Comparison of ENCODE assay signal across 12 cellular contexts in the genomic region with DNA sequence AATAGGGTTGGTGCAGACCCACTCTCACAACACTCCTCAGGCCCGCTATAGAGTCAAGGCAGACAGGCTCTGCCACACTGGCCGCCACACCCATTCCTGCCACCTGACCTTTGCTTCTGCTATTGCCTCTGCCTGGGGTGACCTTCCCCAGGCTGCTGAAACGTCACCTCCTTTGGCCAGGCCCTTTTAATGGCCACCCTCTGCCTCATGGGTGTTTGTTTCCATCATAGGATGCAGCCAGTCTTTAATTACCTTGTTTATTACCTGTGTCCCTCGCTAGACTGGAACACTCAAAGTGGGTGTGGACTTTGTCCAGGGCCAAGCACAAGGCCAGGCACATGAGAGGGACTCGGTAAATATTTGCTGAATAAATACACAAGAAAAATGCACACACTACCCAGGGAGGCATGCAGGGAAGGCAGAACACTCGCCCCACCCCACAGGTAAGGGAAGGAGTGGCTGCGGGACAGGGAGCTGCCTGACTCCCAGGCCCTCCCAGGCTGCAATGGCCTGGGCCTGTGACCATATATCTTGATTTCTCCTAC. TPM values are rescaled to one million over a fixed set of nuclear protein-coding genes. Genes with fewer than 3 reads are reported as not detected.
DNase-seq lines count a peak whose midpoint lies in the region; ATAC-seq, FAIRE-seq and TF ChIP-seq lines count a peak whose summit lies in the region.
"Had no signal": no experiment of that assay in that cellular context is flagged by ENCODE, and none has a peak within 500 bp of the region (broad histone marks: within the 10 kb centered on the region; RNA-seq: fewer than 3 reads in every experiment).

No MANE protein-coding gene starts in this region.

- H3K4me3 ChIP-seq in mucosa of descending colon (no peak overlapping the region), upper lobe of right lung (no peak overlapping the region)

- H3K36me3 Mint-ChIP-seq in activated naive CD4-positive, alpha-beta T cell treated with anti-CD3 and anti-CD28 coated beads, Interleukin-2, amount 50 U/mL, for 24 hours: peaks cover 6% of the 10 kb centered on the region
- peaks cover 62% of the 10 kb centered on the region for H3K36me3 Mint-ChIP-seq in activated T-helper 2 cell treated with anti-CD3 and anti-CD28 coated beads, Interferon-gamma antibody, Interleukin-2, Interleukin-4, amounts not matched to agents 10 μg/mL and 5 μg/mL and 100 μg/mL, durations not matched to agents 14 hours and 24 hours and 36 hours (ENCODE audit: low read depth)
- H3K36me3 Mint-ChIP-seq: IgD-negative memory B cell had no signal

- H3K9me3 Mint-ChIP-seq in activated naive CD4-positive, alpha-beta T cell treated with anti-CD3 and anti-CD28 coated beads, Interleukin-2, amount 50 U/mL, for 24 hours: no peaks in the 10 kb centered on the region
- H3K9me3 Mint-ChIP-seq in activated T-helper 2 cell treated with anti-CD3 and anti-CD28 coated beads, Interferon-gamma antibody, Interleukin-2, Interleukin-4, amounts not matched to agents 10 μg/mL and 5 μg/mL and 100 μg/mL, durations not matched to agents 14 hours and 24 hours and 36 hours: no peaks in the 10 kb centered on the region
- H3K9me3 Mint-ChIP-seq: IgD-negative memory B cell had no signal

- peaks cover 65% of the 10 kb centered on the region for H3K4me1 Mint-ChIP-seq in activated naive CD4-positive, alpha-beta T cell treated with anti-CD3 and anti-CD28 coated beads, Interleukin-2, amount 50 U/mL, for 24 hours
- H3K4me1 Mint-ChIP-seq in activated T-helper 2 cell treated with anti-CD3 and anti-CD28 coated beads, Interferon-gamma antibody, Interleukin-2, Interleukin-4, amounts not matched to agents 10 μg/mL and 5 μg/mL and 100 μg/mL, durations not matched to agents 14 hours and 24 hours and 36 hours (ENCODE audit: low read depth): peaks cover 56% of the 10 kb centered on the region

- H3K9me3 ChIP-seq in mucosa of descending colon (no peaks in the 10 kb centered on the region), upper lobe of right lung (no peaks in the 10 kb centered on the region)

- peak overlapping the region; percentile 85 for H3K27ac Mint-ChIP-seq in activated naive CD4-positive, alpha-beta T cell treated with anti-CD3 and anti-CD28 coated beads, Interleukin-2, amount 50 U/mL, for 24 hours
- peak overlapping the region; percentile 80 for H3K27ac Mint-ChIP-seq in activated T-helper 2 cell treated with anti-CD3 and anti-CD28 coated beads, Interferon-gamma antibody, Interleukin-2, Interleukin-4, amounts not matched to agents 10 μg/mL and 5 μg/mL and 100 μg/mL, durations not matched to agents 14 hours and 24 hours and 36 hours

- no peaks in the 10 kb centered on the region for H3K27me3 Mint-ChIP-seq in activated naive CD4-positive, alpha-beta T cell treated with anti-CD3 and anti-CD28 coated beads, Interleukin-2, amount 50 U/mL, for 24 hours
- H3K27me3 Mint-ChIP-seq in activated T-helper 2 cell treated with anti-CD3 and anti-CD28 coated beads, Interferon-gamma antibody, Interleukin-2, Interleukin-4, amounts not matched to agents 10 μg/mL and 5 μg/mL and 100 μg/mL, durations not matched to agents 14 hours and 24 hours and 36 hours (ENCODE audit: low read depth): no peaks in the 10 kb centered on the region
- H3K27me3 Mint-ChIP-seq: IgD-negative memory B cell had no signal

- intact Hi-C loops in activated T-helper 2 cell treated with anti-CD3 and anti-CD28 coated beads, Interferon-gamma antibody, Interleukin-2, Interleukin-4, amounts not matched to agents 10 μg/mL and 5 μg/mL and 100 μg/mL, durations not matched to agents 14 hours and 24 hours and 36 hours (cut with micrococcal nuclease): loop anchor here (5.0 kb wide), 1 partner anchor 127 kb away; a partner anchor contains a TSS
- intact Hi-C loops in mucosa of descending colon (cut with DNase I, micrococcal nuclease) (loop anchor here (5.0 kb wide), 2 partner anchors 37 to 42 kb away; a partner anchor contains a TSS), upper lobe of right lung (cut with DNase I) (loop anchor here (5.0 kb wide), 1 partner anchor 37 kb away; a partner anchor contains a TSS)

- H3K4me3 Mint-ChIP-seq in activated naive CD4-positive, alpha-beta T cell treated with anti-CD3 and anti-CD28 coated beads, Interleukin-2, amount 50 U/mL, for 24 hours: peak overlapping the region; percentile 60
- peak overlapping the region; percentile 53 for H3K4me3 Mint-ChIP-seq in activated T-helper 2 cell treated with anti-CD3 and anti-CD28 coated beads, Interferon-gamma antibody, Interleukin-2, Interleukin-4, amounts not matched to agents 10 μg/mL and 5 μg/mL and 100 μg/mL, durations not matched to agents 14 hours and 24 hours and 36 hours (ENCODE audit: low read depth)

- peak overlapping the region; percentile 87 for H3K27ac ChIP-seq in upper lobe of right lung

- H3K4me1 ChIP-seq in mucosa of descending colon (ENCODE audit: low read depth) (peaks cover 53% of the 10 kb centered on the region), upper lobe of right lung (peaks cover 58% of the 10 kb centered on the region)

- ATAC-seq in mucosa of descending colon (peak; percentile 61), upper lobe of right lung (peak; percentile 6), GM18517 (IDR thresholded peaks at IDR 0.05; ENCODE audit: unreplicated experiment) (no peak)
- ATAC-seq: Right ventricle myocardium inferior had no signal

- no peak for FAIRE-seq in HTR-8/SVneo (lab: Jason Lieb, UNC)

- no peak for DNase-seq in activated naive CD4-positive, alpha-beta T cell treated with anti-CD3 and anti-CD28 coated beads, Interleukin-2, amount 50 U/mL, for 16 hours
- DNase-seq in activated T-helper 2 cell treated with anti-CD3 and anti-CD28 coated beads, Interferon-gamma antibody, Interleukin-2, Interleukin-4, amounts not matched to agents 10 μg/mL and 5 μg/mL and 100 μg/mL, durations not matched to agents 14 hours and 24 hours and 36 hours (ENCODE audit: low spot score): no peak
- DNase-seq in mucosa of descending colon: peak; percentile 88 to 93 (median 88)
- no peak for DNase-seq in upper lobe of right lung
- no peak for DNase-seq in ureter (ENCODE audit: low spot score)
- DNase-seq in HTR-8/SVneo (ENCODE audit: insufficient read length, low spot score): no peak
- DNase-seq: AML-193; stimulated activated CD8-positive, alpha-beta memory T cell treated with anti-CD3 and anti-CD28 coated beads, Interleukin-4, amount 100 ng/mL, for 48 hours had no signal

- H3K27me3 ChIP-seq in upper lobe of right lung: no peaks in the 10 kb centered on the region

- no peak for TF ChIP-seq CTCF in mucosa of descending colon (IDR thresholded peaks at IDR 0.05)
- no peak for TF ChIP-seq CTCF in upper lobe of right lung (IDR thresholded peaks at IDR 0.05)

- H3K36me3 ChIP-seq in mucosa of descending colon (ENCODE audit: low read depth): no peaks in the 10 kb centered on the region
- peaks cover 7% of the 10 kb centered on the region for H3K36me3 ChIP-seq in upper lobe of right lung

RNA-seq across cellular contexts. Expression of a gene that starts 3.2 kb away (rescaled TPM):
- total RNA-seq in activated T-helper 2 cell treated with anti-CD3 and anti-CD28 coated beads, Interferon-gamma antibody, Interleukin-2, Interleukin-4, amounts not matched to agents 10 μg/mL and 5 μg/mL and 100 μg/mL, durations not matched to agents 14 hours and 24 hours and 36 hours: 198 and 208 TPM in 2 replicates
- total RNA-seq in mucosa of descending colon: 100 to 1,000 TPM in 2 of 3 donors, 10 to 100 TPM in 1; 86.3 to 158 (median 124) TPM
- total RNA-seq in upper lobe of right lung: 76.9 TPM
- 99.8 TPM for total RNA-seq in ureter

RNA-seq across cellular contexts. Expression of a gene that starts 20.7 kb away (rescaled TPM):
- total RNA-seq in activated T-helper 2 cell treated with anti-CD3 and anti-CD28 coated beads, Interferon-gamma antibody, Interleukin-2, Interleukin-4, amounts not matched to agents 10 μg/mL and 5 μg/mL and 100 μg/mL, durations not matched to agents 14 hours and 24 hours and 36 hours: 24.9 and 29.4 TPM in 2 replicates
- 10 to 100 TPM; 77.1 to 97.4 (median 91.5) TPM for total RNA-seq in mucosa of descending colon
- total RNA-seq in upper lobe of right lung: 40.8 TPM
- 48.5 TPM for total RNA-seq in ureter

RNA-seq across cellular contexts. Expression of a gene that starts 38.2 kb away (rescaled TPM):
- total RNA-seq in activated T-helper 2 cell treated with anti-CD3 and anti-CD28 coated beads, Interferon-gamma antibody, Interleukin-2, Interleukin-4, amounts not matched to agents 10 μg/mL and 5 μg/mL and 100 μg/mL, durations not matched to agents 14 hours and 24 hours and 36 hours: 462 and 464 TPM in 2 replicates
- 100 to 1,000 TPM; 267 to 328 (median 295) TPM for total RNA-seq in mucosa of descending colon
- total RNA-seq in upper lobe of right lung: 204 TPM
- 94.9 TPM for total RNA-seq in ureter

RNA-seq across cellular contexts. Expression of a gene that starts 45.4 kb away (rescaled TPM):
- 2.9 and 3.3 TPM in 2 replicates for total RNA-seq in activated T-helper 2 cell treated with anti-CD3 and anti-CD28 coated beads, Interferon-gamma antibody, Interleukin-2, Interleukin-4, amounts not matched to agents 10 μg/mL and 5 μg/mL and 100 μg/mL, durations not matched to agents 14 hours and 24 hours and 36 hours
- total RNA-seq in mucosa of descending colon (10 to 100 TPM in 1 of 3 donors, 1 to 10 TPM in 2; 4.4 to 10.6 (median 8.0) TPM), upper lobe of right lung (4.9 TPM), ureter (5.9 TPM)

Comparison
In these comparisons a context has a peak if more than half of its experiments do, and no peak if none do; other contexts are left out.
1. DNase-seq: peak in mucosa of descending colon (3 of 3); none in activated naive CD4-positive, alpha-beta T cell treated with anti-CD3 and anti-CD28 coated beads, Interleukin-2, amount 50 U/mL, for 16 hours (single experiment), activated T-helper 2 cell treated with anti-CD3 and anti-CD28 coated beads, Interferon-gamma antibody, Interleukin-2, Interleukin-4, amounts not matched to agents 10 μg/mL and 5 μg/mL and 100 μg/mL, durations not matched to agents 14 hours and 24 hours and 36 hours (single experiment), upper lobe of right lung (single experiment), ureter (single experiment) and HTR-8/SVneo (single experiment).